9 cellular contexts compared by ENCODE assay signal in the genomic region with DNA sequence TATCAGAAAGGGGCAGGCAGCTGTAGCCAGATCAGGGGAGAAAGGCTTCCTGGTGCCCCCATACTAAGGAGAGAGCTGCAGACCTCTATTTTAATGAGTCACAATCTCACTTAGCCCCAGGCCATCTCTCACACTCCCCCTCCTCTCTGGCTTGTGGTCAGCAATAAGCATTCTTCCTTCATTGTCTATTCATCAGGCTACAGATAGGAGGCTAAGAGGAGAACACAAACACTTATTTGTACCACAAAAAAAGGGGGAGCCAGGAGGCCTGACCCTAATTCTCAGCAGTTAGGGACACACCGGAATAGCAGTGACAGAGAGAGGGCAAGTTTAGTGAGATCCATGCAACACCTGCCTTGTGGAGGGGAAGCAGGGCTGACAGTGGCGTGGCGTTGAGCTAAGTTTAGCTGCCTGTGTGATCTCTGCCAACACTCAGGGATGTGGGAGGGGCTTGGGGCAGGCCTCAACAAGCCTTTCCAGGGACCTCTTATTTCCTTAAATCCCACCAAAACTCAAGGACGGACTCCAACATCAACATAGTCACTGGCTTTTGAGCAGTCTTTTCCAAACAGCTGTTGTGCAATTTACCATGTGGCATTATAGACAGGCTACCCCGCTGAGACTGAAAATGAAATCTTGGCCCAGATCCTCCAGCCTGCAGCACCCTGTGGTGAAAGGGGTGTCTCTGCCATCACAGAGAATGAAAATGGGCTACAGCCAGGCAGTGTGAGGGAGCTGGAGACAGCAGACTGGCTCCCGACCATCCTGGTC.
A peak's percentile ranks its signal among the peaks of the same experiment; 100 is the strongest.
DNase-seq lines count a peak whose midpoint lies in the region; ATAC-seq, FAIRE-seq and TF ChIP-seq lines count a peak whose summit lies in the region.
"Had no signal": no experiment of that assay in that cellular context is flagged by ENCODE, and none has a peak within 500 bp of the region (broad histone marks: within the 10 kb centered on the region; RNA-seq: fewer than 3 reads in every experiment).

No MANE protein-coding gene starts in this region.

- WGBS in K562 (ENCODE audit: insufficient coverage, low coverage, missing lambda C conversion rate) = 0% methylated on average over 6 of the region's 6 CpGs

- TF ChIP-seq CTCF in K562 (IDR thresholded peaks at IDR 0.05 in 2 of 3, conservative IDR thresholded peaks at IDR 0.05 in 1 of 3; ENCODE audit: insufficient read depth in 2 of 3, low read depth in 1 of 3, low read length in 3 of 3) = no peak

- H3K4me1 ChIP-seq in K562 (replicated peaks in 1 of 2; ENCODE audit: control insufficient read depth in 2 of 2, insufficient read depth in 2 of 2, low read length in 2 of 2) = peaks cover 0 to 1% of the 10 kb centered on the region in 2 experiments; a peak in 1 of 5 replicates

- no peaks in the 10 kb centered on the region for H3K79me2 ChIP-seq in K562 (ENCODE audit: control insufficient read depth, insufficient read depth, low read length)

- no peaks in the 10 kb centered on the region for H3K36me3 ChIP-seq in K562 (ENCODE audit: control insufficient read depth, insufficient read depth, low read length)
- H3K36me3 ChIP-seq: neutrophil had no signal

- no peak for TF ChIP-seq EP300 in K562 (IDR thresholded peaks at IDR 0.05; ENCODE audit: low read length)

- no peak for ATAC-seq in K562
- ATAC-seq in HG02798 (IDR thresholded peaks at IDR 0.05; ENCODE audit: poor library complexity, unreplicated experiment) = no peak
- no peak for ATAC-seq in HG03139 (IDR thresholded peaks at IDR 0.05; ENCODE audit: unreplicated experiment)

- H3K4me2 ChIP-seq in K562 (ENCODE audit: insufficient read depth, low read length) = no peak overlapping the region

- no peaks in the 10 kb centered on the region for H4K20me1 ChIP-seq in K562 (replicated peaks; ENCODE audit: control insufficient read depth, insufficient read depth, low read length)

- no peaks in the 10 kb centered on the region; the same call in none of the 2 replicates for H3K9me3 ChIP-seq in K562 (replicated peaks; ENCODE audit: control insufficient read depth, insufficient read depth, low read depth, low read length)
- H3K9me3 ChIP-seq: neutrophil had no signal

- no peak for TF ChIP-seq POLR2A in K562 (conservative IDR thresholded peaks at IDR 0.05)

- in situ Hi-C loops in K562 (cut with MboI) = loop anchor here (10.0 kb wide), 1 partner anchor 241 kb away; a partner anchor contains a TSS

- no peaks in the 10 kb centered on the region for H3K9me1 ChIP-seq in K562 (ENCODE audit: control insufficient read depth, insufficient read depth, low read length)

- H3K4me3 ChIP-seq in K562 = no peak overlapping the region

- no peak overlapping the region for H3K27ac ChIP-seq in K562 (ENCODE audit: extremely low read depth, low read depth, low read length)
- H3K27ac ChIP-seq: neutrophil had no signal

- FAIRE-seq in K562 (lab: Jason Lieb, UNC) = no peak

- no peak overlapping the region for H2AFZ ChIP-seq in K562 (ENCODE audit: low read depth, low read length)

- DNase-seq in COLO829 (ENCODE audit: low spot score) (peak; percentile 98), NCI-H2081 treated with DMSO at 0.1 percent for 48 hours (lab: John Stamatoyannopoulos, UW) (peak; percentile 97), K562 (ENCODE audit: extremely low read depth in 1 of 4, low spot score in 3 of 4) (no peak), medulla oblongata (ENCODE audit: extremely low spot score) (peak; percentile 57), D341Med (ENCODE audit: low spot score) (no peak)
- DNase-seq in stimulated activated CD4-positive, alpha-beta T cell treated with anti-CD3 and anti-CD28 coated beads, Interleukin-2, amount 100 ng/mL, for 48 hours = no peak

- no TSS peak for BruUV-seq in K562 (replicated peaks; lab: Mats Ljungman, UMichigan)

- CTCF ChIA-PET in K562 (lab: Yijun Ruan, JAX; ENCODE audit: low intra/inter-chr PET ratio) = no interaction called here

- no peak for TF ChIP-seq RAD21 in K562 (CRISPR knock-in tag; conservative IDR thresholded peaks at IDR 0.05 in 1 of 2, IDR thresholded peaks at IDR 0.05 in 1 of 2)

- H3K9ac ChIP-seq in K562 (ENCODE audit: insufficient read depth in 1 of 2, low read depth in 2 of 2, low read length in 2 of 2) = no peak overlapping the region

- intact Hi-C loops in K562 (cut with micrococcal nuclease) = no loop called here

- H3K27me3 ChIP-seq in K562 (ENCODE audit: control insufficient read depth in 2 of 2, insufficient read depth in 2 of 2, low read length in 2 of 2) = peaks cover 11 to 43% of the 10 kb centered on the region in 2 experiments; a peak in 3 of 5 replicates

- POLR2A ChIA-PET in K562 (lab: Yijun Ruan, JAX) = no interaction called here

TF ChIP-seq in K562, 482 proteins besides CTCF, POLR2A, EP300 and RAD21:
- TF ChIP-seq JUN (IDR thresholded peaks at IDR 0.05; ENCODE audit: borderline replicate concordance, low read depth, low read length) (no peak), JUN (CRISPR knock-in tag; IDR thresholded peaks at IDR 0.05; ENCODE audit: borderline replicate concordance) (no peak), CEBPB (tag; IDR thresholded peaks at IDR 0.05) (peak; percentile 15; the same call in 1 of the 2 replicates), XRCC4 (IDR thresholded peaks at IDR 0.05; ENCODE audit: extremely low read depth, insufficient read depth, insufficient read length) (no peak)
- TF ChIP-seq, protein P1, sequence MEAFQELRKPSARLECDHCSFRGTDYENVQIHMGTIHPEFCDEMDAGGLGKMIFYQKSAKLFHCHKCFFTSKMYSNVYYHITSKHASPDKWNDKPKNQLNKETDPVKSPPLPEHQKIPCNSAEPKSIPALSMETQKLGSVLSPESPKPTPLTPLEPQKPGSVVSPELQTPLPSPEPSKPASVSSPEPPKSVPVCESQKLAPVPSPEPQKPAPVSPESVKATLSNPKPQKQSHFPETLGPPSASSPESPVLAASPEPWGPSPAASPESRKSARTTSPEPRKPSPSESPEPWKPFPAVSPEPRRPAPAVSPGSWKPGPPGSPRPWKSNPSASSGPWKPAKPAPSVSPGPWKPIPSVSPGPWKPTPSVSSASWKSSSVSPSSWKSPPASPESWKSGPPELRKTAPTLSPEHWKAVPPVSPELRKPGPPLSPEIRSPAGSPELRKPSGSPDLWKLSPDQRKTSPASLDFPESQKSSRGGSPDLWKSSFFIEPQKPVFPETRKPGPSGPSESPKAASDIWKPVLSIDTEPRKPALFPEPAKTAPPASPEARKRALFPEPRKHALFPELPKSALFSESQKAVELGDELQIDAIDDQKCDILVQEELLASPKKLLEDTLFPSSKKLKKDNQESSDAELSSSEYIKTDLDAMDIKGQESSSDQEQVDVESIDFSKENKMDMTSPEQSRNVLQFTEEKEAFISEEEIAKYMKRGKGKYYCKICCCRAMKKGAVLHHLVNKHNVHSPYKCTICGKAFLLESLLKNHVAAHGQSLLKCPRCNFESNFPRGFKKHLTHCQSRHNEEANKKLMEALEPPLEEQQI (IDR thresholded peaks at IDR 0.05) = no peak

Comparison
In these comparisons a context has a peak if more than half of its experiments do, and no peak if none do; other contexts are left out.
1. DNase-seq: peak in COLO829 (single experiment), NCI-H2081 treated with DMSO at 0.1 percent for 48 hours (single experiment) and medulla oblongata (single experiment); none in K562 (0 of 4), D341Med (single experiment) and stimulated activated CD4-positive, alpha-beta T cell treated with anti-CD3 and anti-CD28 coated beads, Interleukin-2, amount 100 ng/mL, for 48 hours (0 of 2).